Comparison of ENCODE assay signal across 21 cellular contexts in genomic region chr4:85744950-85745349, GRCh38.
DNase-seq lines count a peak whose midpoint lies in the region; ATAC-seq, FAIRE-seq and TF ChIP-seq lines count a peak whose summit lies in the region.
"Had no signal": no experiment of that assay in that cellular context is flagged by ENCODE, and none has a peak within 500 bp of the region (broad histone marks: within the 10 kb centered on the region; RNA-seq: fewer than 3 reads in every experiment).

No MANE protein-coding gene starts in this region.

- no peak for FAIRE-seq in astrocyte (lab: Jason Lieb, UNC)
- FAIRE-seq: endothelial cell of umbilical vein had no signal

- H2AFZ ChIP-seq in astrocyte (ENCODE audit: low read depth, low read length), result no peak overlapping the region

- H3K27ac Mint-ChIP-seq in astrocyte (ENCODE audit: unreplicated experiment), result peak overlapping the region; percentile 3
- peak overlapping the region in 4 of 6 donors; percentile 25 to 89 (median 55) for H3K27ac Mint-ChIP-seq in naive B cell
- H3K27ac Mint-ChIP-seq in endothelial cell (ENCODE audit: unreplicated experiment), result no peak overlapping the region
- H3K27ac Mint-ChIP-seq: activated naive CD4-positive, alpha-beta T cell treated with anti-CD3 and anti-CD28 coated beads, Interleukin-2, amount 50 U/mL, for 24 hours; nephron had no signal

- TF ChIP-seq CTCF in astrocyte (IDR thresholded peaks at IDR 0.05; ENCODE audit: insufficient read depth, low read depth, low read length), result no peak
- no peak for TF ChIP-seq CTCF in endothelial cell (IDR thresholded peaks at IDR 0.05; ENCODE audit: unreplicated experiment)
- TF ChIP-seq CTCF in upper lobe of right lung (IDR thresholded peaks at IDR 0.05), result no peak

- H3K4me1 Mint-ChIP-seq in astrocyte (ENCODE audit: low read depth, unreplicated experiment) (peaks cover 17% of the 10 kb centered on the region), naive B cell (peaks cover 60 to 84% (median 64%) of the 10 kb centered on the region in 3 donors), endothelial cell (ENCODE audit: unreplicated experiment) (no peaks in the 10 kb centered on the region)
- H3K4me1 Mint-ChIP-seq: activated naive CD4-positive, alpha-beta T cell treated with anti-CD3 and anti-CD28 coated beads, Interleukin-2, amount 50 U/mL, for 24 hours had no signal

- H4K20me1 ChIP-seq in astrocyte (ENCODE audit: insufficient read depth, low read length), result no peaks in the 10 kb centered on the region

- no peak overlapping the region for H3K27ac ChIP-seq in astrocyte (ENCODE audit: low read depth, low read length)
- H3K27ac ChIP-seq in upper lobe of right lung, result no peak overlapping the region

- intact Hi-C loops in upper lobe of right lung (cut with DNase I), result no loop called here

- ATAC-seq in naive B cell (ENCODE audit: low read depth in 2 of 2), result no peak
- no peak for ATAC-seq in GM18907 (IDR thresholded peaks at IDR 0.05; ENCODE audit: unreplicated experiment)
- no peak for ATAC-seq in upper lobe of right lung
- no peak for ATAC-seq in HG03469 (IDR thresholded peaks at IDR 0.05; ENCODE audit: unreplicated experiment)
- ATAC-seq: heart left ventricle had no signal

- H3K9ac ChIP-seq in astrocyte (ENCODE audit: low read length), result no peak overlapping the region

- no peaks in the 10 kb centered on the region for H3K79me2 ChIP-seq in astrocyte (ENCODE audit: insufficient read depth, low read length)

- H3K9me3 ChIP-seq in astrocyte (ENCODE audit: insufficient read depth, low read depth, low read length), result no peaks in the 10 kb centered on the region
- H3K9me3 ChIP-seq in upper lobe of right lung, result no peaks in the 10 kb centered on the region
- H3K9me3 ChIP-seq: heart left ventricle had no signal

- H3K27me3 Mint-ChIP-seq in astrocyte (ENCODE audit: low read depth, unreplicated experiment), result no peaks in the 10 kb centered on the region
- no peaks in the 10 kb centered on the region for H3K27me3 Mint-ChIP-seq in naive B cell
- H3K27me3 Mint-ChIP-seq in endothelial cell (ENCODE audit: unreplicated experiment), result peaks cover under 1% of the 10 kb centered on the region

- H3K4me3 ChIP-seq in astrocyte (ENCODE audit: insufficient read depth, low read depth, low read length), result no peak overlapping the region
- H3K4me3 ChIP-seq in upper lobe of right lung, result no peak overlapping the region
- H3K4me3 ChIP-seq: heart left ventricle had no signal

- no peak overlapping the region for H3K4me3 Mint-ChIP-seq in astrocyte (ENCODE audit: unreplicated experiment)
- no peak overlapping the region for H3K4me3 Mint-ChIP-seq in naive B cell
- no peak overlapping the region for H3K4me3 Mint-ChIP-seq in endothelial cell (ENCODE audit: unreplicated experiment)
- H3K4me3 Mint-ChIP-seq: activated naive CD4-positive, alpha-beta T cell treated with anti-CD3 and anti-CD28 coated beads, Interleukin-2, amount 50 U/mL, for 24 hours; nephron had no signal

- H3K36me3 Mint-ChIP-seq in astrocyte (ENCODE audit: low read depth, unreplicated experiment), result no peaks in the 10 kb centered on the region
- H3K36me3 Mint-ChIP-seq in naive B cell, result peaks cover 5 to 11% of the 10 kb centered on the region in 2 donors
- no peaks in the 10 kb centered on the region for H3K36me3 Mint-ChIP-seq in endothelial cell (ENCODE audit: low read depth, unreplicated experiment)
- H3K36me3 Mint-ChIP-seq: activated naive CD4-positive, alpha-beta T cell treated with anti-CD3 and anti-CD28 coated beads, Interleukin-2, amount 50 U/mL, for 24 hours had no signal

- DNase-seq in EL (peak; percentile 48), M059J (ENCODE audit: low read depth) (peak; percentile 84), astrocyte (ENCODE audit: low read depth) (peak; percentile 66), naive B cell (no peak), endothelial cell (ENCODE audit: low spot score) (no peak), upper lobe of right lung (no peak)
- DNase-seq: activated CD8-positive, alpha-beta memory T cell treated with anti-CD3 and anti-CD28 coated beads, Interleukin-2, amount 50 U/mL, for 4 hours; C1 segment of cervical spinal cord; cerebellar nuclear complex; heart left ventricle; KG1; NCI-H2081; OCI-M1; retina; stimulated activated naive CD4-positive, alpha-beta T cell treated with Interleukin-2 at 50 U/mL for 16 hours; T-helper 1 cell had no signal

- H3K27me3 ChIP-seq in astrocyte (ENCODE audit: insufficient read depth, low read length), result no peaks in the 10 kb centered on the region
- no peaks in the 10 kb centered on the region for H3K27me3 ChIP-seq in upper lobe of right lung
- H3K27me3 ChIP-seq: heart left ventricle had no signal

- H3K9me3 Mint-ChIP-seq in astrocyte (ENCODE audit: unreplicated experiment) (no peaks in the 10 kb centered on the region), naive B cell (peaks cover 0 to 4% (median 0%) of the 10 kb centered on the region in 7 donors), endothelial cell (ENCODE audit: unreplicated experiment) (no peaks in the 10 kb centered on the region)
- H3K9me3 Mint-ChIP-seq: nephron had no signal

- H3K4me1 ChIP-seq in astrocyte (ENCODE audit: insufficient read depth, low read length), result peaks cover 13% of the 10 kb centered on the region
- peaks cover 21% of the 10 kb centered on the region for H3K4me1 ChIP-seq in upper lobe of right lung

- no peak overlapping the region for H3K4me2 ChIP-seq in astrocyte (ENCODE audit: low read length)

- H3K36me3 ChIP-seq in astrocyte (ENCODE audit: insufficient read depth, low read length) (no peaks in the 10 kb centered on the region), upper lobe of right lung (no peaks in the 10 kb centered on the region)
- H3K36me3 ChIP-seq: heart left ventricle had no signal

Comparison
In these comparisons a context has a peak if more than half of its experiments do, and no peak if none do; other contexts are left out.
1. DNase-seq: peak in EL (single experiment), M059J (single experiment) and astrocyte (single experiment); none in naive B cell (single experiment), endothelial cell (single experiment) and upper lobe of right lung (single experiment).